13 cellular contexts compared by ENCODE assay signal in the genomic region with DNA sequence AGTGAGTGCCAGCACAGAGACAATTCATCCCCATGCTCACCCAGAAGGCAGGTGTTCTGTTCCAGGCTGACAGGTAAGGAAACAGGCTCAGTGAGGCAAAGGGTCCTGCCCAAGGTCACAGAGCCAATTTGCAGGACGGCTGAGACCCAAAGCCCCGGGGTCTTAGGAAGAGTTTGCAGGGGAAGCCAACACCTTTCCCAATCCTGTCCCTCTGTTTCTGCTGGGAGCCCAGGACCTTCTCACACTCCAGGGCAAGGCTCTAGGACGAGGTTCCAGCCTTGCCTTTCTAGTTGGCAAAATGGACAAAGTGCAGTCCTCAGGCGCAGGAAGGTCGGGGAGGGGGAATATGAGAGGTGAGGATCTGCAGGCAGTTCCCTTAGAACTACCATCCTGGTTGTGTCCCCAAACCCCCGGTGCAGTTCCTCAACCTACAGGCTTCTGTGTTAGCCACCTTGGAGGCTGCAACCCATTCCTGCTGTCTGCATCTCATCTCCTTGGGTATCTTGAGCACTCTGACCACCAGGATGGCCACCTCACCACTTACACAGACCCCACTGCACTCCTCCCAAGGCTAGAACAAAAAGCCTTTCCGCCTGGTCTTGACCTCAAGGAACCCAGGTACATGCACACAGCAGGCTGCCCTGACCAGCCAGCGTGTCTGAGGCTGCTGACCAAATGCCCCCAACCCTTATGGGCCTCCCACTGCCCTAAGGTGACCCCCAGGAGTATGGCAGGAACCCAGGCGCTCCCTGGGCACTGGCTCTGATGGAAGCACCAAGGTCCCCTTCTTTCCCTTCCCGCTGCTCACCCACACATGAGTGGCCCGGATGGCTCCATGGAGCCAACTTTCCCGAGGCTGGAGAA. TPM values are rescaled to one million over a fixed set of nuclear protein-coding genes. Genes with fewer than 3 reads are reported as not detected.
DNase-seq lines count a peak whose midpoint lies in the region; ATAC-seq and TF ChIP-seq lines count a peak whose summit lies in the region.
"Had no signal": no experiment of that assay in that cellular context is flagged by ENCODE, and none has a peak within 500 bp of the region (broad histone marks: within the 10 kb centered on the region; RNA-seq: fewer than 3 reads in every experiment).

No MANE protein-coding gene starts in this region.

- DNase-seq in T-helper 1 cell, result no peak
- DNase-seq in GM13976 (ENCODE audit: low spot score), result peak; percentile 8
- DNase-seq in neural crest cell (ENCODE audit: low read depth, low spot score), result no peak
- no peak for DNase-seq in SHP77 treated with DMSO at 0.1 percent for 48 hours (lab: John Stamatoyannopoulos, UW)
- DNase-seq in OCI-LY7 (ENCODE audit: low spot score), result no peak
- DNase-seq: 8988T, DMS79 treated with DMSO at 0.1 percent for 48 hours, hypothalamus, NCI-H1694, transverse colon had no signal

- no peak overlapping the region for H3K27ac Mint-ChIP-seq in T-helper 1 cell treated with Interleukin-12 subunit alpha and Interleukin-12 subunit beta and Interleukin-4 antibody, amounts not matched to agents 30 μg/mL and 1 μg/mL, for 36 hours
- no peak overlapping the region for H3K27ac Mint-ChIP-seq in activated T-helper 17 cell treated with anti-CD3 and anti-CD28 coated beads, Interleukin-2, amount 50 U/mL, for 72 hours
- no peak overlapping the region for H3K27ac Mint-ChIP-seq in neural crest cell (ENCODE audit: unreplicated experiment)

- H3K27me3 Mint-ChIP-seq in T-helper 1 cell treated with Interleukin-12 subunit alpha and Interleukin-12 subunit beta and Interleukin-4 antibody, amounts not matched to agents 30 μg/mL and 1 μg/mL, for 36 hours (ENCODE audit: low read depth), result peaks cover 21% of the 10 kb centered on the region
- H3K27me3 Mint-ChIP-seq in activated T-helper 17 cell treated with anti-CD3 and anti-CD28 coated beads, Interleukin-2, amount 50 U/mL, for 72 hours, result peaks cover 10% of the 10 kb centered on the region
- H3K27me3 Mint-ChIP-seq in neural crest cell (ENCODE audit: low read depth), result peaks cover 46% of the 10 kb centered on the region

- H3K4me1 Mint-ChIP-seq in T-helper 1 cell treated with Interleukin-12 subunit alpha and Interleukin-12 subunit beta and Interleukin-4 antibody, amounts not matched to agents 30 μg/mL and 1 μg/mL, for 36 hours (ENCODE audit: low read depth), result peaks cover 23% of the 10 kb centered on the region
- H3K4me1 Mint-ChIP-seq in activated T-helper 17 cell treated with anti-CD3 and anti-CD28 coated beads, Interleukin-2, amount 50 U/mL, for 72 hours, result peaks cover 12% of the 10 kb centered on the region
- H3K4me1 Mint-ChIP-seq in neural crest cell, result peaks cover 21% of the 10 kb centered on the region

- H3K36me3 ChIP-seq in OCI-LY7 (ENCODE audit: insufficient read depth, low read length), result no peaks in the 10 kb centered on the region
- H3K36me3 ChIP-seq: transverse colon had no signal

- peaks cover 4% of the 10 kb centered on the region for H3K36me3 Mint-ChIP-seq in T-helper 1 cell treated with Interleukin-12 subunit alpha and Interleukin-12 subunit beta and Interleukin-4 antibody, amounts not matched to agents 30 μg/mL and 1 μg/mL, for 36 hours (ENCODE audit: low read depth)
- H3K36me3 Mint-ChIP-seq in activated T-helper 17 cell treated with anti-CD3 and anti-CD28 coated beads, Interleukin-2, amount 50 U/mL, for 72 hours (ENCODE audit: low read depth), result no peaks in the 10 kb centered on the region
- H3K36me3 Mint-ChIP-seq in neural crest cell (ENCODE audit: low read depth), result peaks cover 6% of the 10 kb centered on the region

- no peak overlapping the region for H3K4me3 ChIP-seq in OCI-LY7 (ENCODE audit: low read depth, low read length, poor library complexity, severe bottlenecking)

- H3K9me3 Mint-ChIP-seq in T-helper 1 cell treated with Interleukin-12 subunit alpha and Interleukin-12 subunit beta and Interleukin-4 antibody, amounts not matched to agents 30 μg/mL and 1 μg/mL, for 36 hours, result peaks cover 6% of the 10 kb centered on the region
- H3K9me3 Mint-ChIP-seq in activated T-helper 17 cell treated with anti-CD3 and anti-CD28 coated beads, Interleukin-2, amount 50 U/mL, for 72 hours, result no peaks in the 10 kb centered on the region
- peaks cover 2% of the 10 kb centered on the region for H3K9me3 Mint-ChIP-seq in neural crest cell

- BruUV-seq in OCI-LY7 (replicated peaks; lab: Mats Ljungman, UMichigan), result no TSS peak

- intact Hi-C loops in OCI-LY7 (cut with micrococcal nuclease; ENCODE audit: unreplicated experiment), result loop anchor here (5.0 kb wide), 1 partner anchor 42 kb away; the partner anchor contains the start of gene BRD3OS

- no peak overlapping the region for H3K27ac ChIP-seq in OCI-LY7 (ENCODE audit: low read depth, low read length, poor library complexity, severe bottlenecking)

- in situ Hi-C loops in GM13976 (cut with MboI; ENCODE audit: low sequenced_read_pairs, unreplicated experiment), result no loop called here

- no peaks in the 10 kb centered on the region for H3K9me3 ChIP-seq in OCI-LY7 (ENCODE audit: low read length)
- H3K9me3 ChIP-seq: transverse colon had no signal

- POLR2A ChIA-PET in OCI-LY7 (lab: Charles Lee), result no interaction called here

- H4K20me1 ChIP-seq in OCI-LY7 (ENCODE audit: insufficient read depth, low read length), result peaks cover 8% of the 10 kb centered on the region; the same call in 1 of the 2 replicates

- no peak overlapping the region for H3K4me2 ChIP-seq in OCI-LY7 (ENCODE audit: low read length)

- no peaks in the 10 kb centered on the region for H3K79me2 ChIP-seq in OCI-LY7 (ENCODE audit: insufficient read depth, low read depth, low read length)

- H2AFZ ChIP-seq in OCI-LY7 (ENCODE audit: low read length), result no peak overlapping the region

- H3K4me3 Mint-ChIP-seq in T-helper 1 cell treated with Interleukin-12 subunit alpha and Interleukin-12 subunit beta and Interleukin-4 antibody, amounts not matched to agents 30 μg/mL and 1 μg/mL, for 36 hours, result peak overlapping the region; percentile 83
- H3K4me3 Mint-ChIP-seq in activated T-helper 17 cell treated with anti-CD3 and anti-CD28 coated beads, Interleukin-2, amount 50 U/mL, for 72 hours, result peak overlapping the region; percentile 81
- peak overlapping the region; percentile 83 for H3K4me3 Mint-ChIP-seq in neural crest cell

- ATAC-seq in activated T-helper 17 cell treated with anti-CD3 and anti-CD28 coated beads, Interleukin-2, amount 50 U/mL, for 72 hours (replicated peaks), result no peak
- no peak for ATAC-seq in HG03457 (IDR thresholded peaks at IDR 0.05; ENCODE audit: unreplicated experiment)

- TF ChIP-seq CTCF in GM13976 (IDR thresholded peaks at IDR 0.05; ENCODE audit: borderline replicate concordance, control extremely low read depth, extremely low read depth, insufficient read depth, missing control alignments), result no peak
- no peak for TF ChIP-seq CTCF in neural crest cell (conservative IDR thresholded peaks at IDR 0.05)
- TF ChIP-seq CTCF in OCI-LY7 (conservative IDR thresholded peaks at IDR 0.05; ENCODE audit: low read length), result no peak

- H3K4me1 ChIP-seq in OCI-LY7 (ENCODE audit: insufficient read depth, low read length, poor library complexity, severe bottlenecking), result peaks cover 21% of the 10 kb centered on the region

- H3K9me2 ChIP-seq in OCI-LY7 (ENCODE audit: insufficient read depth, low read length), result no peaks in the 10 kb centered on the region

- CTCF ChIA-PET in OCI-LY7 (lab: Charles Lee; ENCODE audit: unreplicated experiment), result no interaction called here

RNA-seq across cellular contexts. Expression of gene BRD3, which starts 1.9 kb away (rescaled TPM):
- total RNA-seq in activated T-helper 17 cell treated with anti-CD3 and anti-CD28 coated beads, Interleukin-2, amount 50 U/mL, for 72 hours, result 10 to 100 TPM in 1 of 2 donors, 1 to 10 TPM in 1; 8.4 to 10.6 TPM
- total RNA-seq in neural crest cell (73.2 and 77.6 TPM in 2 replicates), OCI-LY7 (2022) (16.3 and 16.6 TPM in 2 replicates)
- total RNA-seq in OCI-LY7 (2014; rRNA removed; shearing (Covaris generic)), result 3.1 and 3.5 TPM in 2 replicates

RNA-seq across cellular contexts. Expression of gene BRD3OS, which starts 44.5 kb away (rescaled TPM):
- 10 to 100 TPM in 1 of 2 donors, 1 to 10 TPM in 1; 8.5 to 12.5 TPM for total RNA-seq in activated T-helper 17 cell treated with anti-CD3 and anti-CD28 coated beads, Interleukin-2, amount 50 U/mL, for 72 hours
- 25.9 and 30.7 TPM in 2 replicates for total RNA-seq in neural crest cell
- 12.4 and 21.6 TPM in 2 replicates for total RNA-seq in OCI-LY7 (2014; rRNA removed; shearing (Covaris generic))
- 13.7 and 16.4 TPM in 2 replicates for total RNA-seq in OCI-LY7 (2022)
